Comparison of ENCODE assay signal across 1 cellular context in genomic region chr7:41730668-41731067, GRCh38.
TF ChIP-seq lines count a peak whose summit lies in the region.

No MANE protein-coding gene starts in this region.

TF ChIP-seq in SK-N-SH treated with all-trans-retinoic acid at 6 μM for 48 hours, 23 proteins besides CTCF, POLR2A, EP300 and RAD21 (continued from another document):
- no peak for TF ChIP-seq OSR1 (CRISPR knock-in tag; IDR thresholded peaks at IDR 0.05)
- TF ChIP-seq, protein P1, sequence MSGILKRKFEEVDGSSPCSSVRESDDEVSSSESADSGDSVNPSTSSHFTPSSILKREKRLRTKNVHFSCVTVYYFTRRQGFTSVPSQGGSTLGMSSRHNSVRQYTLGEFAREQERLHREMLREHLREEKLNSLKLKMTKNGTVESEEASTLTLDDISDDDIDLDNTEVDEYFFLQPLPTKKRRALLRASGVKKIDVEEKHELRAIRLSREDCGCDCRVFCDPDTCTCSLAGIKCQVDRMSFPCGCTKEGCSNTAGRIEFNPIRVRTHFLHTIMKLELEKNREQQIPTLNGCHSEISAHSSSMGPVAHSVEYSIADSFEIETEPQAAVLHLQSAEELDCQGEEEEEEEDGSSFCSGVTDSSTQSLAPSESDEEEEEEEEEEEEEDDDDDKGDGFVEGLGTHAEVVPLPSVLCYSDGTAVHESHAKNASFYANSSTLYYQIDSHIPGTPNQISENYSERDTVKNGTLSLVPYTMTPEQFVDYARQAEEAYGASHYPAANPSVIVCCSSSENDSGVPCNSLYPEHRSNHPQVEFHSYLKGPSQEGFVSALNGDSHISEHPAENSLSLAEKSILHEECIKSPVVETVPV (CRISPR knock-in tag; IDR thresholded peaks at IDR 0.05) = no peak
- TF ChIP-seq ZNF70 (CRISPR knock-in tag; IDR thresholded peaks at IDR 0.05) = no peak
- no peak for TF ChIP-seq POU6F1 (CRISPR knock-in tag; IDR thresholded peaks at IDR 0.05; ENCODE audit: borderline replicate concordance, low read depth)
- TF ChIP-seq ZFP30 (CRISPR knock-in tag; IDR thresholded peaks at IDR 0.05) = no peak
